Comparison of ENCODE assay signal across 9 cellular contexts in the genomic region with DNA sequence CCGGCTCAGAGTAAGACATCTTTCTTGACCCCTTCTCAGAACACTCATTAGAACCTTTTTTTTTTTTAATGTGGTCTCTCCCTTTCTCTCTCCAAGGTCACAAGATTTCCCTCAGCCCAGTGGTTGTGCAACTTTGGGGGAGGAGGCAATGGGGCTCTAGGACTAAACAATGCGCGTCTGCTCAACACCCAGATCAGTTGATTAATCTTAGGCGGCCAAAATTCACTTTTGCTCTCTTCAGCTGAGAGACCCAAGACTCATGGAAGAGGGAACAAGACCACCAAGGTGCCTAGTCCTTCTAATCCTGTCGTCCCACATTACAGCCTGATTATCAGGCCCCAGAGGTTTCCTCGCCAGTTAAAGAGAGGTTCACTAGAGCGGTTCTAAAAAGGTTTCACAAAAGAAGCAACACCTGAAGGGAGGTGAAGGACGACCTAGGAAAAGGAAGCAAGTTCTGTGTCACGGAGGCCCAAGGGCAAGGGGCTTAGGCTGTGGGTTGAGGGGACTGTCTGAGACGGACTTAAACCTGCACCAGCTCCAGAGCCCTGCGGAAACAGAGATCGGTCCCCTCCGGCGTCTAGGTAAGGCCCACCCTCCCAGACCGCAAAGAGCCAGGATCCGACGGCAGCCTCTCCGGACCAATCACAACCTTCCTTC. TPM values are rescaled to one million over a fixed set of nuclear protein-coding genes. Genes with fewer than 3 reads are reported as not detected.
DNase-seq lines count a peak whose midpoint lies in the region; ATAC-seq and TF ChIP-seq lines count a peak whose summit lies in the region.
"Had no signal": no experiment of that assay in that cellular context is flagged by ENCODE, and none has a peak within 500 bp of the region (broad histone marks: within the 10 kb centered on the region; RNA-seq: fewer than 3 reads in every experiment).

No MANE protein-coding gene starts in this region.

- CTCF ChIA-PET in activated CD8-positive, alpha-beta T cell treated with anti-CD3 and anti-CD28 coated beads for 36 hours (lab: Charles Lee) = interaction anchor here (0.9 to 1.9 kb wide), 8 partner anchors 9 to 179 kb away, joined by 3 to 8 read pairs (median 5); a partner anchor contains a TSS

- peaks cover 38% of the 10 kb centered on the region for H3K4me1 ChIP-seq in HUES48 (ENCODE audit: control insufficient read depth, insufficient read depth, low read length)
- H3K4me1 ChIP-seq in cardiac muscle cell (ENCODE audit: low read depth) = peaks cover 27% of the 10 kb centered on the region
- H3K4me1 ChIP-seq in prostate gland (replicated peaks) = peaks cover 9% of the 10 kb centered on the region

- WGBS in prostate gland = 2% methylated on average over 18 of the region's 18 CpGs

- H3K4me3 Mint-ChIP-seq in activated CD8-positive, alpha-beta T cell treated with anti-CD3 and anti-CD28 coated beads for 36 hours = peak overlapping the region; percentile 76

- H3K9me3 Mint-ChIP-seq in activated CD8-positive, alpha-beta T cell treated with anti-CD3 and anti-CD28 coated beads for 36 hours = no peaks in the 10 kb centered on the region

- H3K27ac ChIP-seq in C4-2B (peak overlapping the region; percentile 98), HUES48 (ENCODE audit: low read depth, low read length) (peak overlapping the region; percentile 99), cardiac muscle cell (peak overlapping the region; percentile 97), prostate gland (peak overlapping the region; percentile 95 to 97)

- peak overlapping the region; percentile 85 for H3K4me3 ChIP-seq in HUES48 (ENCODE audit: low read depth, low read length)
- peak overlapping the region; percentile 26 for H3K4me3 ChIP-seq in cardiac muscle cell
- H3K4me3 ChIP-seq in prostate gland = peak overlapping the region; percentile 50 to 65

- TF ChIP-seq POLR2A in prostate gland (IDR thresholded peaks at IDR 0.05) = peak; percentile 94

- no peak for TF ChIP-seq CTCF in C4-2B (conservative IDR thresholded peaks at IDR 0.05)
- no peak for TF ChIP-seq CTCF in activated CD8-positive, alpha-beta T cell treated with anti-CD3 and anti-CD28 coated beads for 36 hours (IDR thresholded peaks at IDR 0.05)
- TF ChIP-seq CTCF in cardiac muscle cell (IDR thresholded peaks at IDR 0.05; ENCODE audit: low read depth, low read length) = no peak
- TF ChIP-seq CTCF in prostate gland (IDR thresholded peaks at IDR 0.05) = no peak

- H3K27ac Mint-ChIP-seq in activated CD8-positive, alpha-beta T cell treated with anti-CD3 and anti-CD28 coated beads for 36 hours = peak overlapping the region; percentile 94

- ATAC-seq in activated CD8-positive, alpha-beta T cell treated with anti-CD3 and anti-CD28 coated beads for 36 hours = no peak
- no peak for ATAC-seq in GM18861 (IDR thresholded peaks at IDR 0.05; ENCODE audit: unreplicated experiment)

- H3K27me3 Mint-ChIP-seq in activated CD8-positive, alpha-beta T cell treated with anti-CD3 and anti-CD28 coated beads for 36 hours = no peaks in the 10 kb centered on the region

- POLR2A ChIA-PET in activated CD8-positive, alpha-beta T cell treated with anti-CD3 and anti-CD28 coated beads for 36 hours (lab: Charles Lee) = interaction anchor here (0.6 to 54.1 kb wide), 8 partner anchors 10 to 201 kb away, joined by 3 to 1494 read pairs (median 4); a partner anchor contains a TSS

- H3K9me3 ChIP-seq in HUES48 (ENCODE audit: control insufficient read depth, insufficient read depth, low read length) = no peaks in the 10 kb centered on the region
- no peaks in the 10 kb centered on the region for H3K9me3 ChIP-seq in cardiac muscle cell (ENCODE audit: low read depth)
- H3K9me3 ChIP-seq in prostate gland = no peaks in the 10 kb centered on the region

- H3K36me3 ChIP-seq in HUES48 (ENCODE audit: control insufficient read depth, insufficient read depth, low read length) (peaks cover 19% of the 10 kb centered on the region), cardiac muscle cell (no peaks in the 10 kb centered on the region), prostate gland (no peaks in the 10 kb centered on the region)

- no peak for DNase-seq in activated CD8-positive, alpha-beta T cell treated with anti-CD3 and anti-CD28 coated beads for 36 hours
- DNase-seq in cardiac muscle cell (ENCODE audit: low read depth in 1 of 2, low spot score in 1 of 2) (peak in 1 of 2 donors; percentile 95), prostate gland (ENCODE audit: low spot score) (no peak), HPDE6-E6E7 (ENCODE audit: extremely low spot score) (no peak)
- DNase-seq in stimulated activated naive CD4-positive, alpha-beta T cell treated with Interleukin-2 at 50 U/mL for 16 hours (lab: John Stamatoyannopoulos, UW) = no peak

- H3K4me1 Mint-ChIP-seq in activated CD8-positive, alpha-beta T cell treated with anti-CD3 and anti-CD28 coated beads for 36 hours (ENCODE audit: low read depth) = peaks cover 39% of the 10 kb centered on the region

- peak overlapping the region; percentile 53 for H3K9ac ChIP-seq in HUES48 (ENCODE audit: low read depth, low read length)

- no peaks in the 10 kb centered on the region for H3K36me3 Mint-ChIP-seq in activated CD8-positive, alpha-beta T cell treated with anti-CD3 and anti-CD28 coated beads for 36 hours (ENCODE audit: low read depth)

- H3K27me3 ChIP-seq in HUES48 (ENCODE audit: control insufficient read depth, insufficient read depth, low read length) (no peaks in the 10 kb centered on the region), cardiac muscle cell (no peaks in the 10 kb centered on the region), prostate gland (replicated peaks; ENCODE audit: insufficient read depth) (no peaks in the 10 kb centered on the region)

- intact Hi-C loops in activated CD8-positive, alpha-beta T cell treated with anti-CD3 and anti-CD28 coated beads for 36 hours (cut with micrococcal nuclease) = loop anchor here (10.0 kb wide), 1 partner anchor 145 kb away; no protein-coding TSS in a partner anchor
- intact Hi-C loops in prostate gland (cut with DNase I) = loop anchor here (5.0 to 10.0 kb wide), 3 partner anchors 48 to 445 kb away; a partner anchor contains a TSS

RNA-seq across cellular contexts. Expression of a gene that starts 0.8 kb away (rescaled TPM):
- 10 to 100 TPM; 32.0 to 33.3 TPM for total RNA-seq in activated CD8-positive, alpha-beta T cell treated with anti-CD3 and anti-CD28 coated beads for 36 hours
- total RNA-seq in cardiac muscle cell = 58.3 and 68.1 TPM in 2 replicates
- polyA plus RNA-seq in cardiac muscle cell = 69.2 and 79.8 TPM in 2 replicates
- total RNA-seq in prostate gland = 10 to 100 TPM; 23.4 to 45.7 TPM

RNA-seq across cellular contexts. Expression of a gene that starts 1.0 kb away (rescaled TPM):
- total RNA-seq in activated CD8-positive, alpha-beta T cell treated with anti-CD3 and anti-CD28 coated beads for 36 hours = 10 to 100 TPM in 1 of 2 experiments, 1 to 10 TPM in 1; 8.2 to 10.0 TPM
- total RNA-seq in cardiac muscle cell = 18.5 and 26.1 TPM in 2 replicates
- 15.1 and 17.6 TPM in 2 replicates for polyA plus RNA-seq in cardiac muscle cell
- total RNA-seq in prostate gland = 10 to 100 TPM in 1 of 2 donors, 1 to 10 TPM in 1; 4.3 to 30.9 TPM

RNA-seq across cellular contexts. Expression of a gene that starts 7.0 kb away (rescaled TPM):
- not detected for total RNA-seq in activated CD8-positive, alpha-beta T cell treated with anti-CD3 and anti-CD28 coated beads for 36 hours
- total RNA-seq in cardiac muscle cell (not detected in 2 replicates), prostate gland (not detected)
- polyA plus RNA-seq in cardiac muscle cell = not detected in 2 replicates
- total RNA-seq: T-helper 2 cell treated with Interferon-gamma antibody and Interleukin-4, amounts not matched to agents 100 ng/mL and 5 ng/mL, for 36 hours had no signal

RNA-seq across cellular contexts. Expression of a gene that starts 48.3 kb away (rescaled TPM):
- 100 to 1,000 TPM; 958 to 973 TPM for total RNA-seq in activated CD8-positive, alpha-beta T cell treated with anti-CD3 and anti-CD28 coated beads for 36 hours
- total RNA-seq in cardiac muscle cell = 213 and 326 TPM in 2 replicates
- 114 and 146 TPM in 2 replicates for polyA plus RNA-seq in cardiac muscle cell
- total RNA-seq in prostate gland = 100 to 1,000 TPM; 322 to 534 TPM

RNA-seq across cellular contexts. Expression of a gene that starts 58.7 kb away (rescaled TPM):
- 100 to 1,000 TPM; 167 to 187 TPM for total RNA-seq in activated CD8-positive, alpha-beta T cell treated with anti-CD3 and anti-CD28 coated beads for 36 hours
- total RNA-seq in cardiac muscle cell = 42.9 and 48.3 TPM in 2 replicates
- polyA plus RNA-seq in cardiac muscle cell = 169 and 190 TPM in 2 replicates
- total RNA-seq in prostate gland = 100 to 1,000 TPM in 1 of 2 donors, 10 to 100 TPM in 1; 98.8 to 104 TPM

Comparison
In these comparisons a context has a peak if more than half of its experiments do, and no peak if none do; other contexts are left out.
1. H3K4me3 ChIP-seq: peak in every context shown above with its lines; median percentile 85 in HUES48; 58 in prostate gland; 26 in cardiac muscle cell.